1 cellular context compared by ENCODE assay signal in the genomic region with DNA sequence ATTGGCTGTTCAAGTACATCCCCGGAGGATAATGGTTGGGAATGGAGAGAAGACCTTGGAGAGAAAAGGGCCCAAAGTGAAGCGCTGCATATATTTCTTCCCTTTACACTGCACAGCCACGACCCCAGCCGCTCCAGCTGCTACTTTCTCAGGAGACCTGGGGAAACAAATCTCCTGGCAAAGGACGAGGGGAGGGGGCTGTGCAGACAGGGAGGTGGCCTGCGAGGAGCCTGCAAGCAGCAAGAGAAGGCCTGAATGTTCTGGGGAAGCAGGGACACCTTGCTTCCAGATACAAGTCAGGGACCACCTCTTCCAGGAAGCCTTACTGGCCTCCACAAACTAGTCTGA.
TF ChIP-seq lines count a peak whose summit lies in the region.

No MANE protein-coding gene starts in this region.

TF ChIP-seq in GM23338, 12 proteins besides CTCF, POLR2A, EP300 and RAD21 (continued from another document):
- TF ChIP-seq ZNF462 (CRISPR knock-in tag; IDR thresholded peaks at IDR 0.05) (no peak), POLR2AphosphoS5 (IDR thresholded peaks at IDR 0.05; ENCODE audit: low read depth) (no peak), ETS1 (IDR thresholded peaks at IDR 0.05) (no peak), CREB1 (CRISPR knock-in tag; IDR thresholded peaks at IDR 0.05; ENCODE audit: low read depth) (no peak), EZH2phosphoT487 (IDR thresholded peaks at IDR 0.05; ENCODE audit: unreplicated experiment) (no peak), ZNF331 (CRISPR knock-in tag; IDR thresholded peaks at IDR 0.05; ENCODE audit: low read depth) (no peak), EZH2 (IDR thresholded peaks at IDR 0.05; ENCODE audit: low read depth, unreplicated experiment) (no peak), ZNF114 (CRISPR knock-in tag; IDR thresholded peaks at IDR 0.05) (no peak), NANOG (IDR thresholded peaks at IDR 0.05; ENCODE audit: borderline replicate concordance) (no peak)
- TF ChIP-seq, protein P1, sequence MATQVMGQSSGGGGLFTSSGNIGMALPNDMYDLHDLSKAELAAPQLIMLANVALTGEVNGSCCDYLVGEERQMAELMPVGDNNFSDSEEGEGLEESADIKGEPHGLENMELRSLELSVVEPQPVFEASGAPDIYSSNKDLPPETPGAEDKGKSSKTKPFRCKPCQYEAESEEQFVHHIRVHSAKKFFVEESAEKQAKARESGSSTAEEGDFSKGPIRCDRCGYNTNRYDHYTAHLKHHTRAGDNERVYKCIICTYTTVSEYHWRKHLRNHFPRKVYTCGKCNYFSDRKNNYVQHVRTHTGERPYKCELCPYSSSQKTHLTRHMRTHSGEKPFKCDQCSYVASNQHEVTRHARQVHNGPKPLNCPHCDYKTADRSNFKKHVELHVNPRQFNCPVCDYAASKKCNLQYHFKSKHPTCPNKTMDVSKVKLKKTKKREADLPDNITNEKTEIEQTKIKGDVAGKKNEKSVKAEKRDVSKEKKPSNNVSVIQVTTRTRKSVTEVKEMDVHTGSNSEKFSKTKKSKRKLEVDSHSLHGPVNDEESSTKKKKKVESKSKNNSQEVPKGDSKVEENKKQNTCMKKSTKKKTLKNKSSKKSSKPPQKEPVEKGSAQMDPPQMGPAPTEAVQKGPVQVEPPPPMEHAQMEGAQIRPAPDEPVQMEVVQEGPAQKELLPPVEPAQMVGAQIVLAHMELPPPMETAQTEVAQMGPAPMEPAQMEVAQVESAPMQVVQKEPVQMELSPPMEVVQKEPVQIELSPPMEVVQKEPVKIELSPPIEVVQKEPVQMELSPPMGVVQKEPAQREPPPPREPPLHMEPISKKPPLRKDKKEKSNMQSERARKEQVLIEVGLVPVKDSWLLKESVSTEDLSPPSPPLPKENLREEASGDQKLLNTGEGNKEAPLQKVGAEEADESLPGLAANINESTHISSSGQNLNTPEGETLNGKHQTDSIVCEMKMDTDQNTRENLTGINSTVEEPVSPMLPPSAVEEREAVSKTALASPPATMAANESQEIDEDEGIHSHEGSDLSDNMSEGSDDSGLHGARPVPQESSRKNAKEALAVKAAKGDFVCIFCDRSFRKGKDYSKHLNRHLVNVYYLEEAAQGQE (IDR thresholded peaks at IDR 0.05; ENCODE audit: unreplicated experiment): no peak
TF ChIP-seq in GM23338: peak in this region for 0.
